1 cellular context compared by ENCODE assay signal in the genomic region with DNA sequence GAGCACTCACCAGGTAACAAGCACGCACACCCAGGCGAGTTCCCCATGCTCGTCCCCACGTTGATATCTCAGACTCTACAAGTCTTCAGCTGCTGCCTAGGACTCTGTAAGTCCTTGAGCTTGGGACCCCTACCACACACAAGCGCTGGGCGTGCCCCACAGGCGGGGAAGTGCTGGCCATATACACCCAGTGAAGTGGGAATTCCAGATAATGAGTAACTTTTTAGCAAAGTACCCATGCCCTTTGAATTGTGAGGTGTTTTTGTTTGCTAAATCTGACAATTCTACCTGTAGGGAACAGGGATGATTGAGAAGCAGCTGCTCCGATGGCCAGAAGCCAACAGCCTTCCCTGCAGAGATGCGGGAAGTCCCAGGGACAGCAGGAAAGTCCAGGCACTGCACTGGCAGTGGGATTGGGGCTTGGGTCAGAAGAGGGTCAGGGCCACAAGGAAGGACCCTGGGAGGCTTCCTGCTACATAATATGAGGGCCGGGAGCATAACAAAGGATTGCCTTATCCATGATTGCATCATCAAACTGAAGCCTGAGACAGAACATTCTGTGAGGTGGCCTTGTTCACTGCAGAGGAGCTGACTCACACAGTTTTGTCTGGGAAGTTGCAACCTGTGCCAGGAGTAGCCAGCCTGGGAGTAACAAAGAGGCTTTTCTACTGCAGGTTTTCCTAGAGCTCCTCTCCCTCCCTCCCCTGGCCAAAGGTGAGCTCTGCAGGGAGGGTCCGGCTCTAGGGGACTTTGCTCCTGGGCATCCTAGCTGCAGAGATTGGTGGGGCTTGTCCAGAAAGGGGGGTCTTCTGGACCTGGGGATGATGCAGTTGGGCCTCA.
A peak's percentile ranks its signal among the peaks of the same experiment; 100 is the strongest.
TF ChIP-seq lines count a peak whose summit lies in the region.

No MANE protein-coding gene starts in this region.

TF ChIP-seq in HepG2, 621 proteins besides CTCF, POLR2A, EP300 and RAD21 (continues in another document):
- no peak for TF ChIP-seq MIER2 (CRISPR knock-in tag; IDR thresholded peaks at IDR 0.05)
- no peak for TF ChIP-seq KLF15 (CRISPR knock-in tag; IDR thresholded peaks at IDR 0.05; ENCODE audit: borderline replicate concordance)
- TF ChIP-seq NFKB2 (CRISPR knock-in tag; IDR thresholded peaks at IDR 0.05; ENCODE audit: borderline replicate concordance) = no peak
- TF ChIP-seq SAP130 (CRISPR knock-in tag; IDR thresholded peaks at IDR 0.05; ENCODE audit: low read depth) = no peak; the same call in none of the 2 replicates
- TF ChIP-seq SALL1 (CRISPR knock-in tag; IDR thresholded peaks at IDR 0.05) = peak; percentile 96
- TF ChIP-seq ZNF256 (CRISPR knock-in tag; conservative IDR thresholded peaks at IDR 0.05) = 0 out of 2 replicates have a peak, but pooled peaks have one; percentile 58
- peak; percentile 71; the same call in 1 of the 2 replicates for TF ChIP-seq ZZZ3 (CRISPR knock-in tag; IDR thresholded peaks at IDR 0.05; ENCODE audit: borderline replicate concordance)
- TF ChIP-seq CC2D1A (CRISPR knock-in tag; IDR thresholded peaks at IDR 0.05) = no peak
- no peak; the same call in 1 of the 2 replicates for TF ChIP-seq ZNF616 (CRISPR knock-in tag; IDR thresholded peaks at IDR 0.05; ENCODE audit: low read depth)
- no peak for TF ChIP-seq MLLT10 (CRISPR knock-in tag; IDR thresholded peaks at IDR 0.05)
- peak; percentile 100 for TF ChIP-seq RXRA (CRISPR knock-in tag; IDR thresholded peaks at IDR 0.05)
- TF ChIP-seq, protein P1, sequence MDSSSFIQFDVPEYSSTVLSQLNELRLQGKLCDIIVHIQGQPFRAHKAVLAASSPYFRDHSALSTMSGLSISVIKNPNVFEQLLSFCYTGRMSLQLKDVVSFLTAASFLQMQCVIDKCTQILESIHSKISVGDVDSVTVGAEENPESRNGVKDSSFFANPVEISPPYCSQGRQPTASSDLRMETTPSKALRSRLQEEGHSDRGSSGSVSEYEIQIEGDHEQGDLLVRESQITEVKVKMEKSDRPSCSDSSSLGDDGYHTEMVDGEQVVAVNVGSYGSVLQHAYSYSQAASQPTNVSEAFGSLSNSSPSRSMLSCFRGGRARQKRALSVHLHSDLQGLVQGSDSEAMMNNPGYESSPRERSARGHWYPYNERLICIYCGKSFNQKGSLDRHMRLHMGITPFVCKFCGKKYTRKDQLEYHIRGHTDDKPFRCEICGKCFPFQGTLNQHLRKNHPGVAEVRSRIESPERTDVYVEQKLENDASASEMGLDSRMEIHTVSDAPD (CRISPR knock-in tag; IDR thresholded peaks at IDR 0.05) = peak; percentile 76; the same call in 1 of the 2 replicates
- TF ChIP-seq, protein P2, sequence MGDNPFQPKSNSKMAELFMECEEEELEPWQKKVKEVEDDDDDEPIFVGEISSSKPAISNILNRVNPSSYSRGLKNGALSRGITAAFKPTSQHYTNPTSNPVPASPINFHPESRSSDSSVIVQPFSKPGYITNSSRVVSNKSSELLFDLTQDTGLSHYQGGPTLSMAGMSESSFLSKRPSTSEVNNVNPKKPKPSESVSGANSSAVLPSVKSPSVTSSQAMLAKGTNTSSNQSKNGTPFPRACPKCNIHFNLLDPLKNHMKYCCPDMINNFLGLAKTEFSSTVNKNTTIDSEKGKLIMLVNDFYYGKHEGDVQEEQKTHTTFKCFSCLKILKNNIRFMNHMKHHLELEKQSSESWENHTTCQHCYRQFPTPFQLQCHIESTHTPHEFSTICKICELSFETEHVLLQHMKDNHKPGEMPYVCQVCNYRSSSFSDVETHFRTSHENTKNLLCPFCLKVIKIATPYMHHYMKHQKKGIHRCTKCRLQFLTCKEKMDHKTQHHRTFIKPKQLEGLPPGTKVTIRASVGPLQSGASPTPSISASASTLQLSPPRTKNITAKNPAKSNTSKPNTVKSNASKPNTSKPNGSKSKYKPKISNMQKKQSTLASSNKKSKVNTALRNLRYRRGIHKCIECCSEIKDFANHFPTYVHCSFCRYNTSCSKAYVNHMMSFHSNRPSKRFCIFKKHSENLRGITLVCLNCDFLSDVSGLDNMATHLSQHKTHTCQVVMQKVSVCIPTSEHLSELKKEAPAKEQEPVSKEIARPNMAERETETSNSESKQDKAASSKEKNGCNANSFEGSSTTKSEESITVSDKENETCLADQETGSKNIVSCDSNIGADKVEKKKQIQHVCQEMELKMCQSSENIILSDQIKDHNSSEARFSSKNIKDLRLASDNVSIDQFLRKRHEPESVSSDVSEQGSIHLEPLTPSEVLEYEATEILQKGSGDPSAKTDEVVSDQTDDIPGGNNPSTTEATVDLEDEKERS (CRISPR knock-in tag; IDR thresholded peaks at IDR 0.05) = peak; percentile 89
- TF ChIP-seq ZNF232 (CRISPR knock-in tag; IDR thresholded peaks at IDR 0.05; ENCODE audit: borderline replicate concordance) = peak; percentile 64; the same call in 1 of the 2 replicates
- TF ChIP-seq, protein P3, sequence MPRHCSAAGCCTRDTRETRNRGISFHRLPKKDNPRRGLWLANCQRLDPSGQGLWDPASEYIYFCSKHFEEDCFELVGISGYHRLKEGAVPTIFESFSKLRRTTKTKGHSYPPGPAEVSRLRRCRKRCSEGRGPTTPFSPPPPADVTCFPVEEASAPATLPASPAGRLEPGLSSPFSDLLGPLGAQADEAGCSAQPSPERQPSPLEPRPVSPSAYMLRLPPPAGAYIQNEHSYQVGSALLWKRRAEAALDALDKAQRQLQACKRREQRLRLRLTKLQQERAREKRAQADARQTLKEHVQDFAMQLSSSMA (CRISPR knock-in tag; IDR thresholded peaks at IDR 0.05) = no peak
- TF ChIP-seq NONO (IDR thresholded peaks at IDR 0.05) = no peak
- TF ChIP-seq NONO (CRISPR knock-in tag; conservative IDR thresholded peaks at IDR 0.05) = peak; percentile 82
- TF ChIP-seq ZNF598 (CRISPR knock-in tag; IDR thresholded peaks at IDR 0.05; ENCODE audit: borderline replicate concordance) = peak; percentile 68
- TF ChIP-seq SMAD1 (CRISPR knock-in tag; IDR thresholded peaks at IDR 0.05; ENCODE audit: borderline replicate concordance, low read depth) = no peak
- peak; percentile 66; the same call in 1 of the 2 replicates for TF ChIP-seq ZNF749 (CRISPR knock-in tag; IDR thresholded peaks at IDR 0.05; ENCODE audit: borderline replicate concordance)
- TF ChIP-seq XRCC5 (optimal IDR thresholded peaks at IDR 0.05; ENCODE audit: low read length) = no peak
- TF ChIP-seq ZNF263 (CRISPR knock-in tag; IDR thresholded peaks at IDR 0.05) = peak; percentile 47; the same call in 1 of the 2 replicates
- no peak for TF ChIP-seq ZNF768 (CRISPR knock-in tag; IDR thresholded peaks at IDR 0.05)
- TF ChIP-seq MAFK (conservative IDR thresholded peaks at IDR 0.05 in 1 of 2, IDR thresholded peaks at IDR 0.05 in 1 of 2; ENCODE audit: low read length in 2 of 2) = peak; percentile 73 to 82
- TF ChIP-seq, protein P4, sequence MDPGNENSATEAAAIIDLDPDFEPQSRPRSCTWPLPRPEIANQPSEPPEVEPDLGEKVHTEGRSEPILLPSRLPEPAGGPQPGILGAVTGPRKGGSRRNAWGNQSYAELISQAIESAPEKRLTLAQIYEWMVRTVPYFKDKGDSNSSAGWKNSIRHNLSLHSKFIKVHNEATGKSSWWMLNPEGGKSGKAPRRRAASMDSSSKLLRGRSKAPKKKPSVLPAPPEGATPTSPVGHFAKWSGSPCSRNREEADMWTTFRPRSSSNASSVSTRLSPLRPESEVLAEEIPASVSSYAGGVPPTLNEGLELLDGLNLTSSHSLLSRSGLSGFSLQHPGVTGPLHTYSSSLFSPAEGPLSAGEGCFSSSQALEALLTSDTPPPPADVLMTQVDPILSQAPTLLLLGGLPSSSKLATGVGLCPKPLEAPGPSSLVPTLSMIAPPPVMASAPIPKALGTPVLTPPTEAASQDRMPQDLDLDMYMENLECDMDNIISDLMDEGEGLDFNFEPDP (CRISPR knock-in tag; conservative IDR thresholded peaks at IDR 0.05) = peak; percentile 86; the same call in 1 of the 2 replicates
- TF ChIP-seq ZNF567 (CRISPR knock-in tag; IDR thresholded peaks at IDR 0.05; ENCODE audit: borderline replicate concordance) = no peak
- no peak for TF ChIP-seq KLF6 (CRISPR knock-in tag; IDR thresholded peaks at IDR 0.05)
- TF ChIP-seq KLF12 (CRISPR knock-in tag; IDR thresholded peaks at IDR 0.05; ENCODE audit: borderline replicate concordance) = peak; percentile 86
- TF ChIP-seq ATF7-NPFF (CRISPR knock-in tag; IDR thresholded peaks at IDR 0.05; ENCODE audit: low read depth) = peak; percentile 66
- no peak for TF ChIP-seq ZNF556 (CRISPR knock-in tag; IDR thresholded peaks at IDR 0.05; ENCODE audit: borderline replicate concordance)
- TF ChIP-seq ZNF569 (CRISPR knock-in tag; IDR thresholded peaks at IDR 0.05; ENCODE audit: borderline replicate concordance) = no peak
- TF ChIP-seq ELF3 (CRISPR knock-in tag; IDR thresholded peaks at IDR 0.05) = peak; percentile 98
- TF ChIP-seq TMF1 (CRISPR knock-in tag; IDR thresholded peaks at IDR 0.05; ENCODE audit: low read depth) = no peak; the same call in 1 of the 2 replicates
- TF ChIP-seq ZNF607 (CRISPR knock-in tag; IDR thresholded peaks at IDR 0.05; ENCODE audit: borderline replicate concordance) = no peak
- TF ChIP-seq ZFP62 (CRISPR knock-in tag; IDR thresholded peaks at IDR 0.05) = 0 out of 2 replicates have a peak, but pooled peaks have one; percentile 51
- no peak for TF ChIP-seq ZFAT (CRISPR knock-in tag; conservative IDR thresholded peaks at IDR 0.05)
- peak; percentile 86 for TF ChIP-seq ZNF264 (CRISPR knock-in tag; IDR thresholded peaks at IDR 0.05)
- TF ChIP-seq, protein P5, sequence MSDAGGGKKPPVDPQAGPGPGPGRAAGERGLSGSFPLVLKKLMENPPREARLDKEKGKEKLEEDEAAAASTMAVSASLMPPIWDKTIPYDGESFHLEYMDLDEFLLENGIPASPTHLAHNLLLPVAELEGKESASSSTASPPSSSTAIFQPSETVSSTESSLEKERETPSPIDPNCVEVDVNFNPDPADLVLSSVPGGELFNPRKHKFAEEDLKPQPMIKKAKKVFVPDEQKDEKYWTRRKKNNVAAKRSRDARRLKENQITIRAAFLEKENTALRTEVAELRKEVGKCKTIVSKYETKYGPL (CRISPR knock-in tag; IDR thresholded peaks at IDR 0.05) = peak; percentile 13; the same call in 1 of the 2 replicates
- TF ChIP-seq, protein P6, sequence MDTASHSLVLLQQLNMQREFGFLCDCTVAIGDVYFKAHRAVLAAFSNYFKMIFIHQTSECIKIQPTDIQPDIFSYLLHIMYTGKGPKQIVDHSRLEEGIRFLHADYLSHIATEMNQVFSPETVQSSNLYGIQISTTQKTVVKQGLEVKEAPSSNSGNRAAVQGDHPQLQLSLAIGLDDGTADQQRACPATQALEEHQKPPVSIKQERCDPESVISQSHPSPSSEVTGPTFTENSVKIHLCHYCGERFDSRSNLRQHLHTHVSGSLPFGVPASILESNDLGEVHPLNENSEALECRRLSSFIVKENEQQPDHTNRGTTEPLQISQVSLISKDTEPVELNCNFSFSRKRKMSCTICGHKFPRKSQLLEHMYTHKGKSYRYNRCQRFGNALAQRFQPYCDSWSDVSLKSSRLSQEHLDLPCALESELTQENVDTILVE (CRISPR knock-in tag; IDR thresholded peaks at IDR 0.05) = peak; percentile 85; the same call in 1 of the 2 replicates
- no peak for TF ChIP-seq ZFP36L2 (CRISPR knock-in tag; IDR thresholded peaks at IDR 0.05)
- TF ChIP-seq MTA3 (CRISPR knock-in tag; IDR thresholded peaks at IDR 0.05) = no peak
- peak; percentile 100 for TF ChIP-seq ZBTB3 (CRISPR knock-in tag; IDR thresholded peaks at IDR 0.05; ENCODE audit: borderline replicate concordance, low read depth)
- TF ChIP-seq ATAD3A (CRISPR knock-in tag; IDR thresholded peaks at IDR 0.05) = no peak
- TF ChIP-seq, protein P7, sequence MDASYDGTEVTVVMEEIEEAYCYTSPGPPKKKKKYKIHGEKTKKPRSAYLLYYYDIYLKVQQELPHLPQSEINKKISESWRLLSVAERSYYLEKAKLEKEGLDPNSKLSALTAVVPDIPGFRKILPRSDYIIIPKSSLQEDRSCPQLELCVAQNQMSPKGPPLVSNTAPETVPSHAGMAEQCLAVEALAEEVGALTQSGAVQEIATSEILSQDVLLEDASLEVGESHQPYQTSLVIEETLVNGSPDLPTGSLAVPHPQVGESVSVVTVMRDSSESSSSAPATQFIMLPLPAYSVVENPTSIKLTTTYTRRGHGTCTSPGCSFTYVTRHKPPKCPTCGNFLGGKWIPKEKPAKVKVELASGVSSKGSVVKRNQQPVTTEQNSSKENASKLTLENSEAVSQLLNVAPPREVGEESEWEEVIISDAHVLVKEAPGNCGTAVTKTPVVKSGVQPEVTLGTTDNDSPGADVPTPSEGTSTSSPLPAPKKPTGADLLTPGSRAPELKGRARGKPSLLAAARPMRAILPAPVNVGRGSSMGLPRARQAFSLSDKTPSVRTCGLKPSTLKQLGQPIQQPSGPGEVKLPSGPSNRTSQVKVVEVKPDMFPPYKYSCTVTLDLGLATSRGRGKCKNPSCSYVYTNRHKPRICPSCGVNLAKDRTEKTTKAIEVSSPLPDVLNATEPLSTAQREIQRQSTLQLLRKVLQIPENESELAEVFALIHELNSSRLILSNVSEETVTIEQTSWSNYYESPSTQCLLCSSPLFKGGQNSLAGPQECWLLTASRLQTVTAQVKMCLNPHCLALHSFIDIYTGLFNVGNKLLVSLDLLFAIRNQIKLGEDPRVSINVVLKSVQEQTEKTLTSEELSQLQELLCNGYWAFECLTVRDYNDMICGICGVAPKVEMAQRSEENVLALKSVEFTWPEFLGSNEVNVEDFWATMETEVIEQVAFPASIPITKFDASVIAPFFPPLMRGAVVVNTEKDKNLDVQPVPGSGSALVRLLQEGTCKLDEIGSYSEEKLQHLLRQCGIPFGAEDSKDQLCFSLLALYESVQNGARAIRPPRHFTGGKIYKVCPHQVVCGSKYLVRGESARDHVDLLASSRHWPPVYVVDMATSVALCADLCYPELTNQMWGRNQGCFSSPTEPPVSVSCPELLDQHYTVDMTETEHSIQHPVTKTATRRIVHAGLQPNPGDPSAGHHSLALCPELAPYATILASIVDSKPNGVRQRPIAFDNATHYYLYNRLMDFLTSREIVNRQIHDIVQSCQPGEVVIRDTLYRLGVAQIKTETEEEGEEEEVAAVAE (CRISPR knock-in tag; IDR thresholded peaks at IDR 0.05; ENCODE audit: borderline replicate concordance) = no peak
- TF ChIP-seq MATR3 (CRISPR knock-in tag; IDR thresholded peaks at IDR 0.05) = no peak
- peak; percentile 90 for TF ChIP-seq HNF4G (IDR thresholded peaks at IDR 0.05; ENCODE audit: borderline replicate concordance, low read depth, low read length)
- peak; percentile 78 for TF ChIP-seq HNF4G (CRISPR knock-in tag; IDR thresholded peaks at IDR 0.05; ENCODE audit: borderline replicate concordance, low read depth)
- TF ChIP-seq ZNF260 (CRISPR knock-in tag; IDR thresholded peaks at IDR 0.05; ENCODE audit: borderline replicate concordance, low read depth) = no peak
- peak; percentile 96 for TF ChIP-seq HMG20A (CRISPR knock-in tag; IDR thresholded peaks at IDR 0.05; ENCODE audit: borderline replicate concordance)
